In genomic region chr18:59402432-59403090, GRCh38 we compare ENCODE assay signal across 8 cellular contexts. TPM values are rescaled to one million over a fixed set of nuclear protein-coding genes. Genes with fewer than 3 reads are reported as not detected.
DNase-seq lines count a peak whose midpoint lies in the region; ATAC-seq and TF ChIP-seq lines count a peak whose summit lies in the region.

No MANE protein-coding gene starts in this region.

- no peaks in the 10 kb centered on the region for H3K4me1 ChIP-seq in stomach

- ATAC-seq in GM21737 (IDR thresholded peaks at IDR 0.05; ENCODE audit: unreplicated experiment) (peak; percentile 98), esophagus mucosa (peak; percentile 100)

- no peak for TF ChIP-seq EP300 in stomach (IDR thresholded peaks at IDR 0.05)

- no peak for TF ChIP-seq POLR2A in stomach (IDR thresholded peaks at IDR 0.05)

- no peaks in the 10 kb centered on the region for H3K27me3 ChIP-seq in stomach

- no peak overlapping the region for H3K4me3 ChIP-seq in stomach

- no peaks in the 10 kb centered on the region for H3K36me3 ChIP-seq in stomach

- TF ChIP-seq CTCF in nephron (IDR thresholded peaks at IDR 0.05; ENCODE audit: unreplicated experiment in 3 of 3) (peak; percentile 92 to 97 (median 96)), stomach (IDR thresholded peaks at IDR 0.05) (peak in 5 of 7 experiments; percentile 80 to 99 (median 91))

- H3K9me3 Mint-ChIP-seq in nephron, result peaks cover 3% of the 10 kb centered on the region

- peaks cover 3% of the 10 kb centered on the region for H3K36me3 Mint-ChIP-seq in nephron (ENCODE audit: low read depth)

- intact Hi-C loops in stomach (cut with DNase I; ENCODE audit: low total_unique reads), result loop anchor here (5.0 kb wide), 2 partner anchors 95 to 155 kb away; no protein-coding TSS in a partner anchor

- DNase-seq in Daoy (ENCODE audit: low read depth), result peak; percentile 85
- peak; percentile 87 for DNase-seq in KBM-7
- peak; percentile 86 for DNase-seq in OCI-M1 (lab: John Stamatoyannopoulos, UW)
- peak; percentile 53 for DNase-seq in activated T-cell treated with anti-CD3 and anti-CD28 coated beads for 1 hour (ENCODE audit: low read depth)
- peak; percentile 85 for DNase-seq in stomach

- no peak overlapping the region for H3K27ac ChIP-seq in stomach

- no peaks in the 10 kb centered on the region for H3K9me3 ChIP-seq in stomach

- H3K27ac Mint-ChIP-seq in nephron, result no peak overlapping the region

- H3K27me3 Mint-ChIP-seq in nephron (ENCODE audit: low read depth), result no peaks in the 10 kb centered on the region

- no peak overlapping the region for H3K4me3 Mint-ChIP-seq in nephron

- 8 to 19% (median 13%) methylated on average over 11 to 13 of the region's 13 CpGs for WGBS in stomach, 5 donors

- no peaks in the 10 kb centered on the region for H3K4me1 Mint-ChIP-seq in nephron

- in situ Hi-C loops in KBM-7 (cut with MboI; ENCODE audit: low pct_unique_long_range_greater_than_20kb, low sequenced_read_pairs), result loop anchor here (25.0 kb wide), 1 partner anchor 90 kb away; the partner anchor contains the start of gene CPLX4

RNA-seq across cellular contexts. Expression of gene LMAN1, which starts 43.5 kb away (rescaled TPM):
- 107 and 120 TPM in 2 replicates for total RNA-seq in Daoy (2014; rRNA removed; shearing (Covaris generic))
- total RNA-seq in esophagus mucosa (36.1 TPM), stomach (100 to 1,000 TPM in 1 of 5 donors, 10 to 100 TPM in 4; 13.9 to 258 (median 44.2) TPM)
- 10 to 100 TPM in 2 of 3 donors, 1 to 10 TPM in 1; 9.9 to 17.1 (median 14.6) TPM for polyA plus RNA-seq in stomach
